10 cellular contexts compared by ENCODE assay signal in genomic region chr1:234271243-234271606, GRCh38.
DNase-seq lines count a peak whose midpoint lies in the region; ATAC-seq and TF ChIP-seq lines count a peak whose summit lies in the region.
"Had no signal": no experiment of that assay in that cellular context is flagged by ENCODE, and none has a peak within 500 bp of the region (broad histone marks: within the 10 kb centered on the region; RNA-seq: fewer than 3 reads in every experiment).

No MANE protein-coding gene starts in this region.

- H3K27me3 ChIP-seq in upper lobe of left lung = no peaks in the 10 kb centered on the region

- no peaks in the 10 kb centered on the region for H3K36me3 ChIP-seq in upper lobe of left lung

- WGBS in upper lobe of left lung, 2 donors = 74 to 75% methylated on average over 4 of the region's 4 CpGs

- ATAC-seq in GM19023 (IDR thresholded peaks at IDR 0.05; ENCODE audit: unreplicated experiment) (peak; percentile 85), HG02588 (IDR thresholded peaks at IDR 0.05; ENCODE audit: unreplicated experiment) (peak; percentile 96), HG03442 (IDR thresholded peaks at IDR 0.05; ENCODE audit: unreplicated experiment) (peak; percentile 93), upper lobe of left lung (ENCODE audit: low FRiP score in 2 of 2) (no peak), left colon (no peak)
- ATAC-seq: left lobe of liver had no signal

- H3K27ac ChIP-seq in upper lobe of left lung = no peak overlapping the region
- H3K27ac ChIP-seq: C4-2B had no signal

- intact Hi-C loops in left colon (cut with DNase I, micrococcal nuclease) = no loop called here

- no peaks in the 10 kb centered on the region for H3K9me3 ChIP-seq in upper lobe of left lung

- DNase-seq in GM10266 (ENCODE audit: extremely low spot score) = peak; percentile 85
- no peak for DNase-seq in upper lobe of left lung
- DNase-seq in NCI-H2029 treated with DMSO at 0.1 percent for 48 hours (lab: John Stamatoyannopoulos, UW) = no peak
- no peak for DNase-seq in left colon
- DNase-seq in NCI-H2196 (lab: John Stamatoyannopoulos, UW; ENCODE audit: unreplicated experiment) = no peak

- TF ChIP-seq CTCF in GM10266 (IDR thresholded peaks at IDR 0.05; ENCODE audit: control insufficient read depth, insufficient read depth, low read depth, missing control alignments) (no peak), upper lobe of left lung (IDR thresholded peaks at IDR 0.05) (no peak)

- H3K4me1 ChIP-seq in upper lobe of left lung = no peaks in the 10 kb centered on the region

- H3K4me3 ChIP-seq in upper lobe of left lung = no peak overlapping the region

- no peak for TF ChIP-seq POLR2A in upper lobe of left lung (IDR thresholded peaks at IDR 0.05)

- no peak for TF ChIP-seq EP300 in upper lobe of left lung (IDR thresholded peaks at IDR 0.05)

Comparison
In these comparisons a context has a peak if more than half of its experiments do, and no peak if none do; other contexts are left out.
1. ATAC-seq: peak in GM19023 (single experiment), HG02588 (single experiment) and HG03442 (single experiment); none in upper lobe of left lung (0 of 2) and left colon (single experiment).